ENCODE assay signal across 27 cellular contexts in the genomic region with DNA sequence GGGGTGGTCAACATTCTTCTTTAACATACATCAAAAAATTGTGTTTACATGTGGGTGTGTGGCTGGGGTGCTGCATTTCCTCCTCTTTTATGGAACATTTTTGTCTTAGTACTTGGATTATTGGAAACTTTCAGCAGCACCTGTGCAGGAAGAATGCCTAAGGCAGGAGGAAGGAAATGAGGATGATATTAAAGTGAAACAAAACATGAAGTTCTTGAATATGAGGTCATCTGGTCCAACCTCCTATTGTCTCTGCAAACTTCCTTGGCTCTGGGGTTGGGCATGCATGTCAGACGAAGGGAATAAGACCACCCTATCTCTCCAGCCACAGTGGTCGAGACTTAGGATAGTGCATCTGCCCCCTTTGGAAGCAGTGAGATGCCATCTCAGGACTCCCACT. TPM values are rescaled to one million over a fixed set of nuclear protein-coding genes. Genes with fewer than 3 reads are reported as not detected.
"Had no signal": no experiment of that assay in that cellular context is flagged by ENCODE, and none has a peak within 500 bp of the region (broad histone marks: within the 10 kb centered on the region; RNA-seq: fewer than 3 reads in every experiment).

No MANE protein-coding gene starts in this region.

- H3K27ac ChIP-seq: coronary artery, SK-N-MC had no signal

- H3K9me3 ChIP-seq: breast epithelium, esophagus squamous epithelium had no signal

- H3K36me3 ChIP-seq: breast epithelium, esophagus squamous epithelium had no signal

- H3K4me1 ChIP-seq: breast epithelium had no signal

- H3K27me3 ChIP-seq: breast epithelium, esophagus squamous epithelium had no signal

- DNase-seq: activated CD4-positive, alpha-beta T cell treated with anti-CD3 and anti-CD28 coated beads for 36 hours; activated CD4-positive, alpha-beta T cell treated with anti-CD3 and anti-CD28 coated beads, Interleukin-2, amount 50 U/mL, for 4 hours; activated CD4-positive, CD25-positive, alpha-beta regulatory T cell; activated naive CD4-positive, alpha-beta T cell; activated T-cell treated with anti-CD3 and anti-CD28 coated beads for 4 hours; activated T-cell treated with anti-CD3 and anti-CD28 coated beads, Interleukin-2, amount 50 U/mL, for 72 hours; esophagus squamous epithelium; hypothalamus; midbrain; naive thymus-derived CD4-positive, alpha-beta T cell; nucleus accumbens; small intestine; stimulated activated CD4-positive, alpha-beta T cell treated with anti-CD3 and anti-CD28 coated beads, Interleukin-4, amount 100 ng/mL, for 24 hours; substantia nigra had no signal

- FAIRE-seq: frontal cortex, small intestine had no signal

- ATAC-seq: activated CD4-positive, alpha-beta T cell treated with anti-CD3 and anti-CD28 coated beads for 36 hours; activated naive CD4-positive, alpha-beta T cell treated with anti-CD3 and anti-CD28 coated beads, Interleukin-2, amount 50 U/mL, for 72 hours; activated T-cell treated with anti-CD3 and anti-CD28 coated beads, Interleukin-2, amount 50 U/mL, for 72 hours; naive thymus-derived CD4-positive, alpha-beta T cell; sciatic nerve; stimulated activated effector memory CD8-positive, alpha-beta T cell treated with anti-CD3 and anti-CD28 coated beads, Interleukin-12 subunit alpha, Interleukin-12 subunit beta, amount 100 ng/mL, for 72 hours had no signal

- H3K4me3 ChIP-seq: breast epithelium, coronary artery, esophagus squamous epithelium, SK-N-MC had no signal

RNA-seq across cellular contexts. Expression of a gene that starts 20.6 kb away (rescaled TPM):
- total RNA-seq: activated CD4-positive, alpha-beta T cell treated with anti-CD3 and anti-CD28 coated beads for 36 hours; activated naive CD4-positive, alpha-beta T cell treated with anti-CD3 and anti-CD28 coated beads, Interleukin-2, amount 50 U/mL, for 72 hours; activated T-cell treated with anti-CD3 and anti-CD28 coated beads, Interleukin-2, amount 50 U/mL, for 72 hours; breast epithelium; esophagus squamous epithelium; frontal cortex; kidney epithelial cell; liver; naive thymus-derived CD4-positive, alpha-beta T cell; sciatic nerve; T-helper 1 cell treated with Interleukin-12 subunit alpha and Interleukin-12 subunit beta and Interleukin-4 antibody, amounts not matched to agents 30 ng/mL and 1 ng/mL, for 36 hours; ureter had no signal
- polyA plus RNA-seq: liver; naive thymus-derived CD4-positive, alpha-beta T cell; neural cell; small intestine had no signal

RNA-seq across cellular contexts. Expression of a gene that starts 27.7 kb away (rescaled TPM):
- total RNA-seq: activated CD4-positive, alpha-beta T cell treated with anti-CD3 and anti-CD28 coated beads for 36 hours; activated T-cell treated with anti-CD3 and anti-CD28 coated beads, Interleukin-2, amount 50 U/mL, for 72 hours; breast epithelium; esophagus squamous epithelium; frontal cortex; kidney epithelial cell; liver; naive thymus-derived CD4-positive, alpha-beta T cell; sciatic nerve; T-helper 1 cell treated with Interleukin-12 subunit alpha and Interleukin-12 subunit beta and Interleukin-4 antibody, amounts not matched to agents 30 ng/mL and 1 ng/mL, for 36 hours; ureter had no signal
- polyA plus RNA-seq: liver; naive thymus-derived CD4-positive, alpha-beta T cell; neural cell; small intestine; thymus had no signal
